Comparison of ENCODE assay signal across 8 cellular contexts in the genomic region with DNA sequence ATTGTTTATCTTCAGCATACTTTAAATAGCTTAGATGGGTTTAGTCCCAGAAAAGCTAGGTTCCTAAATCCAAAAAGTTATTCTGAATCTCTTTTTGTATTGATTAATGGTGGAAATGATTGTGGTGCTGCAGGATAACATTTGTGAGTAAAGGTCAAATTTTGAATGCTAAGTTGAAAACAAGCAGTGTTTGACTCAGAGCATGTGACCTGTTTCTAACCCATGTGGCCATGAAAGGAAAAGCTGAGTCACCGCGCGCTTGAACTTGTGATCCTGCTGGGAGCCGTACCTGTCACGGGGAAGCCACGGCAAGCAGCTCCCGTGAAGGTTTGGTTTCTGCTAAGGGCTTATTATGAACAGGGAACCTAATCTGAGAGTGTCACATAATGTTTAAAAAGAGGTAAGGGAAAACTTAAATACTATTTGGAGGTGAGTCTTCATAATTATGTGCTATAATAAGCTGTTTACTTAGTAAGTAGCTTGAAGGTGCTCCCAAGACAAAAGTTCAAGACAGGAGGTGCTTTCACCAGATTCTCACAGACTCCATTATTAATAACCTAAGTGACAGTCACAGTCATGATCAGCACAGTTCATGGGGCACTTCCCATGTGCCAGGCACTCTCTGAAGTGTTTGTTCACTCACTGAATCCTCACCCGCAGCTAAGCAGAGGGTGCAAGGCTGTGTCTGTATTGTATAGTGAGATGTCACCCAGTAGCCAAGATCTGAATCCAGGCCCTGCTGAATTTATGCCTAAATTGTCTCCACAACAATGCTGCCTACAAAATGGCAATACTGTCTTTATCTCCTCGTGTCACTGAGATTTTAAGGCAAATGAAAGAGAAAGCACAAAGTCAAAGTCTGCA.
DNase-seq lines count a peak whose midpoint lies in the region; ATAC-seq and TF ChIP-seq lines count a peak whose summit lies in the region.

No MANE protein-coding gene starts in this region.

- H3K9me3 ChIP-seq in adipocyte (ENCODE audit: control insufficient read depth, low read length) (no peaks in the 10 kb centered on the region), skeletal muscle satellite cell (replicated peaks; ENCODE audit: low read length) (no peaks in the 10 kb centered on the region)

- H3K4me3 ChIP-seq in adipocyte (ENCODE audit: low read length), result peak overlapping the region; percentile 73
- H3K4me3 ChIP-seq in skeletal muscle satellite cell (ENCODE audit: low read length), result no peak overlapping the region

- peak; percentile 92 for ATAC-seq in GM19395 (IDR thresholded peaks at IDR 0.05; ENCODE audit: unreplicated experiment)
- ATAC-seq in HG03520 (IDR thresholded peaks at IDR 0.05; ENCODE audit: unreplicated experiment), result peak; percentile 93
- peak; percentile 78 for ATAC-seq in SK-N-SH treated with all-trans-retinoic acid at 6 μM for 48 hours

- H3K4me1 ChIP-seq in adipocyte (ENCODE audit: control insufficient read depth, insufficient read depth, low read length), result peaks cover 42% of the 10 kb centered on the region
- H3K4me1 ChIP-seq in skeletal muscle satellite cell (ENCODE audit: control insufficient read depth, insufficient read depth, low read length), result peaks cover 30% of the 10 kb centered on the region

- H3K27me3 ChIP-seq in adipocyte (replicated peaks; ENCODE audit: control insufficient read depth, insufficient read depth, low read length) (no peaks in the 10 kb centered on the region), skeletal muscle satellite cell (ENCODE audit: control insufficient read depth, insufficient read depth, low read length) (peaks cover 25% of the 10 kb centered on the region)

- H3K36me3 ChIP-seq in adipocyte (ENCODE audit: control insufficient read depth, insufficient read depth, low read length, severe bottlenecking), result no peaks in the 10 kb centered on the region
- no peaks in the 10 kb centered on the region for H3K36me3 ChIP-seq in skeletal muscle satellite cell (ENCODE audit: insufficient read depth, low read length)

- H3K9ac ChIP-seq in adipocyte (ENCODE audit: low read length) (peak overlapping the region; percentile 87), skeletal muscle satellite cell (ENCODE audit: low read depth, low read length) (peak overlapping the region; percentile 58)

- DNase-seq in CD1c-positive myeloid dendritic cell (ENCODE audit: extremely low spot score) (peak; percentile 81), adipocyte (ENCODE audit: low read depth) (peak; percentile 93), hypothalamus (lab: John Stamatoyannopoulos, UW) (peak in 29 of 51 donors; percentile 1 to 70 (median 22)), HuH-7.5 (ENCODE audit: low spot score) (no peak)

- H3K4me2 ChIP-seq in skeletal muscle satellite cell (ENCODE audit: low read length), result peak overlapping the region; percentile 60

TF ChIP-seq in SK-N-SH treated with all-trans-retinoic acid at 6 μM for 48 hours, 23 proteins besides CTCF, POLR2A, EP300 and RAD21:
- TF ChIP-seq, protein P1, sequence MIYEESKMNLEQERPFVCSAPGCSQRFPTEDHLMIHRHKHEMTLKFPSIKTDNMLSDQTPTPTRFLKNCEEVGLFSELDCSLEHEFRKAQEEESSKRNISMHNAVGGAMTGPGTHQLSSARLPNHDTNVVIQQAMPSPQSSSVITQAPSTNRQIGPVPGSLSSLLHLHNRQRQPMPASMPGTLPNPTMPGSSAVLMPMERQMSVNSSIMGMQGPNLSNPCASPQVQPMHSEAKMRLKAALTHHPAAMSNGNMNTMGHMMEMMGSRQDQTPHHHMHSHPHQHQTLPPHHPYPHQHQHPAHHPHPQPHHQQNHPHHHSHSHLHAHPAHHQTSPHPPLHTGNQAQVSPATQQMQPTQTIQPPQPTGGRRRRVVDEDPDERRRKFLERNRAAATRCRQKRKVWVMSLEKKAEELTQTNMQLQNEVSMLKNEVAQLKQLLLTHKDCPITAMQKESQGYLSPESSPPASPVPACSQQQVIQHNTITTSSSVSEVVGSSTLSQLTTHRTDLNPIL (CRISPR knock-in tag; IDR thresholded peaks at IDR 0.05; ENCODE audit: low read depth), result no peak
- TF ChIP-seq SNAI2 (CRISPR knock-in tag; IDR thresholded peaks at IDR 0.05) (peak; percentile 75; the same call in 1 of the 2 replicates), ISL1 (CRISPR knock-in tag; IDR thresholded peaks at IDR 0.05) (peak; percentile 25; the same call in 1 of the 2 replicates)
TF ChIP-seq in SK-N-SH treated with all-trans-retinoic acid at 6 μM for 48 hours: peak in this region for 2.
